ENCODE assay signal across 34 cellular contexts in genomic region chr3:26522919-26523318, GRCh38.
"Had no signal": no experiment of that assay in that cellular context is flagged by ENCODE, and none has a peak within 500 bp of the region (broad histone marks: within the 10 kb centered on the region; RNA-seq: fewer than 3 reads in every experiment).

No MANE protein-coding gene starts in this region.

- H3K4me2 ChIP-seq: PC-9 had no signal

- H3K36me3 ChIP-seq: ascending aorta, cardiac muscle cell, MG63 had no signal

- H3K27ac ChIP-seq: ascending aorta, cardiac muscle cell, PC-9, RWPE1 had no signal

- H2AFZ ChIP-seq: PC-9 had no signal

- H3K4me3 ChIP-seq: ascending aorta, cardiac muscle cell, MG63, PC-9 had no signal

- H3K27me3 Mint-ChIP-seq: activated CD4-positive, alpha-beta T cell treated with anti-CD3 and anti-CD28 coated beads, Interleukin-2, amount 10 ng/mL, durations not matched to agents 24 days and 14 days; activated CD8-positive, alpha-beta T cell treated with anti-CD3 and anti-CD28 coated beads for 36 hours; activated naive CD4-positive, alpha-beta T cell treated with anti-CD3 and anti-CD28 coated beads, Interleukin-2, amount 50 U/mL, for 24 hours; activated naive CD8-positive, alpha-beta T cell treated with anti-CD3 and anti-CD28 coated beads, Interleukin-2, amount 10 ng/mL, durations not matched to agents 7 days and 5 days; activated T-helper 17 cell treated with anti-CD3 and anti-CD28 coated beads, Interleukin-2, amount 50 U/mL, for 72 hours; central memory CD8-positive, alpha-beta T cell had no signal

- DNase-seq: activated CD4-positive, alpha-beta T cell treated with anti-CD3 and anti-CD28 coated beads for 1 hour; activated CD4-positive, alpha-beta T cell treated with anti-CD3 and anti-CD28 coated beads, Interleukin-2, amount 10 ng/mL, durations not matched to agents 24 days and 14 days; activated CD4-positive, alpha-beta T cell treated with anti-CD3 and anti-CD28 coated beads, Interleukin-2, amount 50 U/mL, for 4 hours; activated CD4-positive, CD25-positive, alpha-beta regulatory T cell; activated CD8-positive, alpha-beta T cell treated with anti-CD3 and anti-CD28 coated beads for 36 hours; activated effector memory CD4-positive, alpha-beta T cell treated with anti-CD3 and anti-CD28 coated beads, Interleukin-2, amount 50 U/mL, for 16 hours; activated naive CD4-positive, alpha-beta T cell; activated naive CD8-positive, alpha-beta T cell treated with anti-CD3 and anti-CD28 coated beads, Interleukin-2, amount 10 ng/mL, durations not matched to agents 7 days and 5 days; activated T-cell treated with anti-CD3 and anti-CD28 coated beads, Interleukin-2, amount 50 U/mL, for 1 hour; activated T-cell treated with anti-CD3 and anti-CD28 coated beads, Interleukin-2, amount 50 U/mL, for 72 hours; amygdala; Kasumi-1; MG63; NCI-H1048; NCI-H1105 treated with DMSO at 0.1 percent for 48 hours; NCI-H1436; NCI-H1694; NCI-H1930; NCI-H2081 treated with DMSO at 0.1 percent for 48 hours; NCI-H226; NCI-H446 treated with DMSO at 0.1 percent for 48 hours; NCI-H69; NK-92 treated with Interleukin-12 subunit alpha and Interleukin-12 subunit beta, amount 100 ng/mL, for 24 hours; PC-9 had no signal

- H3K27ac Mint-ChIP-seq: activated CD4-positive, alpha-beta T cell treated with anti-CD3 and anti-CD28 coated beads, Interleukin-2, amount 10 ng/mL, durations not matched to agents 24 days and 14 days; activated CD8-positive, alpha-beta T cell treated with anti-CD3 and anti-CD28 coated beads for 36 hours; activated naive CD4-positive, alpha-beta T cell treated with anti-CD3 and anti-CD28 coated beads, Interleukin-2, amount 50 U/mL, for 24 hours; activated naive CD8-positive, alpha-beta T cell treated with anti-CD3 and anti-CD28 coated beads, Interleukin-2, amount 10 ng/mL, durations not matched to agents 7 days and 5 days; activated T-cell treated with anti-CD3 and anti-CD28 coated beads, Interleukin-2, amount 50 U/mL, for 72 hours; activated T-helper 17 cell treated with anti-CD3 and anti-CD28 coated beads, Interleukin-2, amount 50 U/mL, for 72 hours; T-helper 1 cell treated with Interleukin-12 subunit alpha and Interleukin-12 subunit beta and Interleukin-4 antibody, amounts not matched to agents 30 μg/mL and 1 μg/mL, for 36 hours; T-helper 2 cell treated with Interferon-gamma antibody and Interleukin-4, amounts not matched to agents 5 μg/mL and 100 μg/mL, for 36 hours had no signal

- FAIRE-seq: RCC 7860 had no signal

- H3K9me3 ChIP-seq: MG63 had no signal

- ATAC-seq: activated CD8-positive, alpha-beta T cell treated with anti-CD3 and anti-CD28 coated beads for 36 hours; activated T-cell treated with anti-CD3 and anti-CD28 coated beads, Interleukin-2, amount 50 U/mL, for 72 hours; activated T-helper 17 cell treated with anti-CD3 and anti-CD28 coated beads, Interleukin-2, amount 50 U/mL, for 72 hours; Right ventricle myocardium inferior had no signal

- H3K4me1 Mint-ChIP-seq: activated CD4-positive, alpha-beta T cell treated with anti-CD3 and anti-CD28 coated beads, Interleukin-2, amount 10 ng/mL, durations not matched to agents 24 days and 14 days; activated naive CD4-positive, alpha-beta T cell treated with anti-CD3 and anti-CD28 coated beads, Interleukin-2, amount 50 U/mL, for 24 hours; activated naive CD8-positive, alpha-beta T cell treated with anti-CD3 and anti-CD28 coated beads, Interleukin-2, amount 10 ng/mL, durations not matched to agents 7 days and 5 days; activated T-helper 17 cell treated with anti-CD3 and anti-CD28 coated beads, Interleukin-2, amount 50 U/mL, for 72 hours; central memory CD8-positive, alpha-beta T cell had no signal

- H3K4me3 Mint-ChIP-seq: activated CD4-positive, alpha-beta T cell treated with anti-CD3 and anti-CD28 coated beads, Interleukin-2, amount 10 ng/mL, durations not matched to agents 24 days and 14 days; activated CD8-positive, alpha-beta T cell treated with anti-CD3 and anti-CD28 coated beads for 36 hours; activated naive CD4-positive, alpha-beta T cell treated with anti-CD3 and anti-CD28 coated beads, Interleukin-2, amount 50 U/mL, for 24 hours; activated naive CD8-positive, alpha-beta T cell treated with anti-CD3 and anti-CD28 coated beads, Interleukin-2, amount 10 ng/mL, durations not matched to agents 7 days and 5 days; activated T-cell treated with anti-CD3 and anti-CD28 coated beads, Interleukin-2, amount 50 U/mL, for 72 hours; activated T-helper 17 cell treated with anti-CD3 and anti-CD28 coated beads, Interleukin-2, amount 50 U/mL, for 72 hours; central memory CD8-positive, alpha-beta T cell; T-helper 1 cell treated with Interleukin-12 subunit alpha and Interleukin-12 subunit beta and Interleukin-4 antibody, amounts not matched to agents 30 μg/mL and 1 μg/mL, for 36 hours; T-helper 2 cell treated with Interferon-gamma antibody and Interleukin-4, amounts not matched to agents 5 μg/mL and 100 μg/mL, for 36 hours had no signal

- H3K36me3 Mint-ChIP-seq: activated naive CD4-positive, alpha-beta T cell treated with anti-CD3 and anti-CD28 coated beads, Interleukin-2, amount 50 U/mL, for 24 hours; activated naive CD8-positive, alpha-beta T cell treated with anti-CD3 and anti-CD28 coated beads, Interleukin-2, amount 10 ng/mL, durations not matched to agents 7 days and 5 days had no signal

- H3K4me1 ChIP-seq: ascending aorta had no signal

- H3K27me3 ChIP-seq: ascending aorta, cardiac muscle cell, MG63 had no signal
